Comparison of ENCODE assay signal across 19 cellular contexts in genomic region chr15:99954361-99955180, GRCh38.
DNase-seq lines count a peak whose midpoint lies in the region; ATAC-seq and TF ChIP-seq lines count a peak whose summit lies in the region.
"Had no signal": no experiment of that assay in that cellular context is flagged by ENCODE, and none has a peak within 500 bp of the region (broad histone marks: within the 10 kb centered on the region; RNA-seq: fewer than 3 reads in every experiment).

No MANE protein-coding gene starts in this region.

- in situ Hi-C loops in ACHN (cut with HindIII; ENCODE audit: low pct_ligation_motif_present, low pct_unique_long_range_greater_than_20kb, low sequenced_read_pairs) = no loop called here

- intact Hi-C loops in MCF 10A (cut with micrococcal nuclease) = no loop called here

- no peak overlapping the region for H3K4me3 Mint-ChIP-seq in MCF 10A (ENCODE audit: unreplicated experiment)

- H3K27ac Mint-ChIP-seq in MCF 10A (ENCODE audit: low read depth, unreplicated experiment) = no peak overlapping the region
- H3K27ac Mint-ChIP-seq: activated T-helper 2 cell treated with anti-CD3 and anti-CD28 coated beads, Interferon-gamma antibody, Interleukin-2, Interleukin-4, amounts not matched to agents 10 μg/mL and 5 μg/mL and 100 μg/mL, durations not matched to agents 14 hours and 24 hours and 36 hours had no signal

- BruUV-seq in MCF 10A (replicated peaks; lab: Mats Ljungman, UMichigan) = no TSS peak

- no peaks in the 10 kb centered on the region for H3K27me3 Mint-ChIP-seq in MCF 10A (ENCODE audit: insufficient read depth, unreplicated experiment)

- CTCF ChIA-PET in MCF 10A (lab: Yijun Ruan, JAX) = interaction anchor here (0.7 kb wide), 1 partner anchor 475 kb away, joined by 3 read pairs; no protein-coding TSS in a partner anchor

- no peaks in the 10 kb centered on the region for H3K36me3 Mint-ChIP-seq in MCF 10A (ENCODE audit: insufficient read depth, unreplicated experiment)

- POLR2A ChIA-PET in MCF 10A (lab: Yijun Ruan, JAX) = no interaction called here

- no peak for TF ChIP-seq CTCF in MCF 10A (IDR thresholded peaks at IDR 0.05; ENCODE audit: unreplicated experiment)

- H3K4me1 Mint-ChIP-seq in MCF 10A (ENCODE audit: insufficient read depth, unreplicated experiment) = peaks cover 9% of the 10 kb centered on the region

- DNase-seq in GM03348 (ENCODE audit: low spot score) = peak; percentile 2
- peak; percentile 19 for DNase-seq in T1000 (lab: John Stamatoyannopoulos, UW)
- DNase-seq in fibroblast of gingiva (ENCODE audit: low read depth) = peak; percentile 63
- peak; percentile 21 for DNase-seq in renal cortical epithelial cell (ENCODE audit: low read depth)
- no peak for DNase-seq in ACHN
- DNase-seq in GF-D8 (lab: John Stamatoyannopoulos, UW) = no peak
- DNase-seq in MCF 10A (ENCODE audit: unreplicated experiment) = no peak
- DNase-seq: activated CD4-positive, alpha-beta T cell treated with anti-CD3 and anti-CD28 coated beads, Interleukin-2, amount 50 U/mL, for 4 hours; Caco-2; KG1; kidney glomerular epithelial cell; NCI-H1417; NCI-H226; occipital lobe; stimulated activated naive CD8-positive, alpha-beta T cell treated with anti-CD3 and anti-CD28 coated beads, Interleukin-15, Interleukin-2, amounts not matched to agents 100 U/mL and 50 U/mL, for 24 hours had no signal

- peaks cover 17% of the 10 kb centered on the region for H3K9me3 Mint-ChIP-seq in MCF 10A (ENCODE audit: unreplicated experiment)

- no peak for ATAC-seq in HG03139 (IDR thresholded peaks at IDR 0.05; ENCODE audit: unreplicated experiment)
- ATAC-seq: heart left ventricle; SK-N-SH treated with all-trans-retinoic acid at 6 μM for 48 hours; stimulated activated naive CD8-positive, alpha-beta T cell treated with anti-CD3 and anti-CD28 coated beads, Interleukin-15, Interleukin-2, amounts not matched to agents 100 U/mL and 50 U/mL, for 24 hours had no signal

Comparison
In these comparisons a context has a peak if more than half of its experiments do, and no peak if none do; other contexts are left out.
1. DNase-seq: peak in GM03348 (single experiment), T1000 (single experiment), fibroblast of gingiva (single experiment) and renal cortical epithelial cell (single experiment); none in ACHN (single experiment), GF-D8 (single experiment) and MCF 10A (single experiment).